Comparison of ENCODE assay signal across 8 cellular contexts in the genomic region with DNA sequence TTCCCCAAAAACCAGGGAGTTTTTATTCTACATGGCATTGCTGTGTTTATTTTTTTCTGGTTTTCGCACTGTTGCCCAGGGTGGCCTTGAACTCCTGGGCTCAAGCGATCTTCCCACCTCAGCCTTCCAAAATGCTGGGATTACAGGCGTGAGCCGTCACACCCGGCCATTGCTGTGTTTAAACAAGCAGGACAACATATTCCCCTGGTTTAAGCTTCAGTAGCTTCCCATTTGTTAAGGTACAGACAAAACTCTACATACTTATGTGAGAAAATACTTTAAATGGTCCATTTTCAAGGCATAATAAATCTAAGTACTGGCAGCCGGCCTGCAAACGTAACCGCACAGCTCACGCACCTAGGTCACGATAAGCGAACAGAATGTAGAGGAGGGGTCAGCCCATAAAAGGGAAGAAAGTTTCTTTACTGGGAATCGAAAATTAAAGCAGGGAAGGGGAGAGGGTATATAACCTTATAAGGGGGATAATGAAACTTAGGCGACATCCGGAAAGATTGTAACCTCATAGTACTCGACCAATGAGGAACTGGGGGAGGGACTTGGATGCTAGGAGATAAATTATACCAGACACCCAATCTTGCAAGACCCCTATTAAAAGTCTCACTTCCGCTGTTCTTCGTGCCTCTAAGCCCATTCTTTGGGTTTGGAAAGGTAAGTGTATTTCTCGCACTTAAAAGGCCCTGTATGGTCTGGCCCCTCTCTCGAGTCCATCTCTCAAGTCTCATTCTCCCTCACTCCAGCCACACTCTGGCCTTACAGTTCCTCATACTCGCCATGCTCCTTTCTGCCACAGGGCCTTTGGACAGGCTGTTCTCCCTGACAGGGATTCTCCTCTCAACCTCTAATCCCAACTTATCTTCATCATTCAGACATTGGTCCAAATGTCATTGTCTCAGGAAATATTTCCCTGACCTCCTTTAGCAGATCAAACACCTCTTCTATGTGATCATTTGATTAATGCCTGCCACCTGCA. TPM values are rescaled to one million over a fixed set of nuclear protein-coding genes. Genes with fewer than 3 reads are reported as not detected.
DNase-seq lines count a peak whose midpoint lies in the region; ATAC-seq and TF ChIP-seq lines count a peak whose summit lies in the region.

No MANE protein-coding gene starts in this region.

- no peaks in the 10 kb centered on the region for H3K36me3 Mint-ChIP-seq in activated B cell treated with CpG ODN at 0.5 μM for 24 hours (ENCODE audit: low read depth)

- no peak for TF ChIP-seq POLR2A in stomach (IDR thresholded peaks at IDR 0.05)

- no peaks in the 10 kb centered on the region for H3K9me3 Mint-ChIP-seq in activated B cell treated with CpG ODN at 0.5 μM for 24 hours

- peak overlapping the region; percentile 42 for H3K27ac Mint-ChIP-seq in activated B cell treated with CpG ODN at 0.5 μM for 24 hours

- H3K27ac ChIP-seq in HUES6 (ENCODE audit: low read depth, low read length) (peak overlapping the region; percentile 99), stomach (peak overlapping the region; percentile 67 to 90 (median 88))

- peaks cover 3% of the 10 kb centered on the region for H3K4me1 Mint-ChIP-seq in activated B cell treated with CpG ODN at 0.5 μM for 24 hours

- ATAC-seq in activated B cell treated with CpG ODN at 0.5 μM for 24 hours (ENCODE audit: low read depth), result no peak

- H3K4me3 ChIP-seq in HUES6 (ENCODE audit: low read depth, low read length), result peak overlapping the region; percentile 54
- H3K4me3 ChIP-seq in iPS-15b (ENCODE audit: low read depth, low read length), result peak overlapping the region; percentile 69
- peak overlapping the region; percentile 31 to 46 (median 40) for H3K4me3 ChIP-seq in stomach

- CTCF ChIA-PET in activated B cell treated with CpG ODN at 0.5 μM for 24 hours (lab: Charles Lee), result interaction anchor here (0.9 to 2.6 kb wide), 4 partner anchors 7 to 114 kb away, joined by 3 to 12 read pairs (median 6); no protein-coding TSS in a partner anchor

- H3K9ac ChIP-seq in HUES6 (ENCODE audit: low read length), result peak overlapping the region; percentile 95
- peak overlapping the region; percentile 77 for H3K9ac ChIP-seq in iPS-15b (ENCODE audit: low read depth, low read length)

- no peak for TF ChIP-seq CTCF in activated B cell treated with CpG ODN at 0.5 μM for 24 hours (IDR thresholded peaks at IDR 0.05)
- no peak for TF ChIP-seq CTCF in stomach (IDR thresholded peaks at IDR 0.05)

- no peak for DNase-seq in activated B cell treated with CpG ODN at 0.5 μM for 24 hours
- DNase-seq in stomach, result no peak
- DNase-seq in HUDEP-2 (lab: John Stamatoyannopoulos, UW; ENCODE audit: unreplicated experiment in 76 of 76), result no peak
- no peak for DNase-seq in NCI-H1436 treated with DMSO at 0.1 percent for 48 hours (lab: John Stamatoyannopoulos, UW)
- DNase-seq in iPS-NIHi11 (ENCODE audit: low spot score), result no peak
- no peak for DNase-seq in NCI-H1092 (lab: John Stamatoyannopoulos, UW)

- H3K4me1 ChIP-seq in HUES6 (ENCODE audit: control insufficient read depth, insufficient read depth, low read length) (no peaks in the 10 kb centered on the region; the same call in 1 of the 2 replicates), iPS-15b (ENCODE audit: control insufficient read depth, insufficient read depth, low read length) (no peaks in the 10 kb centered on the region), stomach (peaks cover 4 to 15% (median 10%) of the 10 kb centered on the region in 4 donors)

- intact Hi-C loops in activated B cell treated with CpG ODN at 0.5 μM for 24 hours (cut with micrococcal nuclease), result loop anchor here (1.0 to 10.0 kb wide), 4 partner anchors 27 to 1762 kb away; a partner anchor contains a TSS
- intact Hi-C loops in stomach (cut with DNase I; ENCODE audit: low total_unique reads), result no loop called here

- H3K4me3 Mint-ChIP-seq in activated B cell treated with CpG ODN at 0.5 μM for 24 hours, result no peak overlapping the region

- H3K27me3 Mint-ChIP-seq in activated B cell treated with CpG ODN at 0.5 μM for 24 hours, result no peaks in the 10 kb centered on the region

- TF ChIP-seq EP300 in stomach (IDR thresholded peaks at IDR 0.05), result no peak

- H3K9me3 ChIP-seq in HUES6 (ENCODE audit: control insufficient read depth, insufficient read depth, low read depth, low read length) (no peaks in the 10 kb centered on the region), iPS-15b (ENCODE audit: control insufficient read depth, insufficient read depth, low read length) (no peaks in the 10 kb centered on the region), stomach (no peaks in the 10 kb centered on the region)

- no peaks in the 10 kb centered on the region for H3K27me3 ChIP-seq in HUES6 (ENCODE audit: control insufficient read depth, insufficient read depth, low read length)
- H3K27me3 ChIP-seq in iPS-15b (ENCODE audit: control insufficient read depth, insufficient read depth, low read length), result no peaks in the 10 kb centered on the region
- H3K27me3 ChIP-seq in stomach, result no peaks in the 10 kb centered on the region

- WGBS in stomach, 5 donors, result 74 to 76% (median 76%) methylated on average over 20 of the region's 20 CpGs

- POLR2A ChIA-PET in activated B cell treated with CpG ODN at 0.5 μM for 24 hours (lab: Charles Lee), result interaction anchor here (0.7 to 5.9 kb wide), 58 partner anchors 8 to 1548 kb away, joined by 3 to 321 read pairs (median 7); a partner anchor contains a TSS

- H3K36me3 ChIP-seq in HUES6 (ENCODE audit: control insufficient read depth, insufficient read depth, low read length) (no peaks in the 10 kb centered on the region), iPS-15b (ENCODE audit: control insufficient read depth, insufficient read depth, low read length) (no peaks in the 10 kb centered on the region), stomach (no peaks in the 10 kb centered on the region)

RNA-seq across cellular contexts. Expression of a gene that starts 59.2 kb away (rescaled TPM):
- total RNA-seq in activated B cell treated with CpG ODN at 0.5 μM for 24 hours, result 0.16 and 0.42 TPM in 2 replicates
- not detected for total RNA-seq in stomach
- under 1 TPM in 2 of 3 donors, not detected in 1; 0.03 to 0.06 TPM for polyA plus RNA-seq in stomach

RNA-seq across cellular contexts. Expression of a gene that starts 59.8 kb away (rescaled TPM):
- total RNA-seq in activated B cell treated with CpG ODN at 0.5 μM for 24 hours, result 32.8 and 36.8 TPM in 2 replicates
- 10 to 100 TPM in 3 of 5 donors, 1 to 10 TPM in 1, not detected in 1; 1.2 to 44.6 (median 23.7) TPM for total RNA-seq in stomach
- 10 to 100 TPM; 13.7 to 22.9 (median 21.5) TPM for polyA plus RNA-seq in stomach
